In the genomic region with DNA sequence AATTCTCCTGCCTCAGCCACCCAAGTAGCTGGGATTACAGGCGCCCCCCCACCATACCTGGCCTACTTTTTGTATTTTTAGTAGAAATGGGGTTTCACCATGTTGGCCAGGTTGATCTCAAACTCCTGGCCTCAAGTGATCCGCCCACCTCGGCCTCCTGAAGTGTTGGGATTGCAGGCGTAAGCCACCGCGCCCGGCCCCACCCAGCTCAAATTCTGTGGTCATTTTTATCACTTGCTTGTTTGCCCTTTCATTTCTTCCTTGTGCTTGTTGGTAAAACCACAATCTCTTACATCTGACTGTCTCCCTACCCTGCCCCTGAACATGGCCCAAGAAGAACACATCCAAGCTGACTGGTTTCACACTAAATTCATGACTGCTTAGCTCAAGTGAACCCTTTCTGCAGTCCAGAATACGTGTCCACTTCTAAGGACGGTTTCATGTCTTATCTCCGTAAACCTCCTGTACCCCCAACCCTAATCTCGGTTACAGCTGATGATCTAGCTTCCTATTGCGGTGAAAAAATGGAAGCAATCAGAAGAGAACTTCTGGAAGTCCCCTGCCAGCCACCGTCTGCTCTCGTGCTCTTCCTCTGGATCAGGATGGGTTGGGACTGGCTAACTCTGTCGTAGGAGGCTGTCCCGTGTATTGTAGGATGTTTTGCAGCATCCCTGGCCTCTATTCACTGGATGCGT, we compare ENCODE assay signal across 1 cellular context.
TF ChIP-seq lines count a peak whose summit lies in the region.

No MANE protein-coding gene starts in this region.

TF ChIP-seq in K562, 482 proteins besides CTCF, POLR2A, EP300 and RAD21 (continued from another document):
- TF ChIP-seq ZNF407 (IDR thresholded peaks at IDR 0.05; ENCODE audit: low read depth) (peak; percentile 80; the same call in 1 of the 2 replicates), ZNF165 (CRISPR knock-in tag; IDR thresholded peaks at IDR 0.05; ENCODE audit: borderline replicate concordance) (no peak), ZNF174 (CRISPR knock-in tag; IDR thresholded peaks at IDR 0.05) (no peak), MCM3 (IDR thresholded peaks at IDR 0.05) (no peak), PCBP1 (IDR thresholded peaks at IDR 0.05; ENCODE audit: low read depth, low read length, poor library complexity, severe bottlenecking) (no peak), PTRF (tag; IDR thresholded peaks at IDR 0.05) (no peak), SMARCE1 (IDR thresholded peaks at IDR 0.05) (peak; percentile 15; the same call in 1 of the 2 replicates), ARHGAP35 (IDR thresholded peaks at IDR 0.05; ENCODE audit: partially characterized antibody) (no peak), FOXM1 (IDR thresholded peaks at IDR 0.05; ENCODE audit: low read depth) (peak; percentile 47; the same call in 1 of the 2 replicates), FOXM1 (CRISPR knock-in tag; IDR thresholded peaks at IDR 0.05; ENCODE audit: low read depth) (no peak), TFAP4 (CRISPR knock-in tag; IDR thresholded peaks at IDR 0.05; ENCODE audit: borderline replicate concordance) (peak; percentile 84), ZKSCAN8 (CRISPR knock-in tag; IDR thresholded peaks at IDR 0.05) (no peak), STAT5A (IDR thresholded peaks at IDR 0.05; ENCODE audit: borderline replicate concordance, low read length) (peak; percentile 51; the same call in 1 of the 2 replicates), RUNX1 (IDR thresholded peaks at IDR 0.05; ENCODE audit: low read depth) (no peak), POLR2AphosphoS2 (IDR thresholded peaks at IDR 0.05; ENCODE audit: low read length) (no peak), MXI1 (IDR thresholded peaks at IDR 0.05; ENCODE audit: low read depth, low read length) (no peak), KLF16 (IDR thresholded peaks at IDR 0.05) (peak; percentile 73), ESRRB (CRISPR knock-in tag; IDR thresholded peaks at IDR 0.05; ENCODE audit: borderline replicate concordance) (no peak), ID3 (CRISPR knock-in tag; IDR thresholded peaks at IDR 0.05) (no peak), ID3 (tag; IDR thresholded peaks at IDR 0.05) (0 out of 2 replicates have a peak, but pooled peaks have one; percentile 45), POLR3A (IDR thresholded peaks at IDR 0.05; ENCODE audit: borderline replicate concordance, extremely low read depth, insufficient read depth, insufficient read length) (no peak), RBM14 (IDR thresholded peaks at IDR 0.05; ENCODE audit: borderline replicate concordance, insufficient read depth, low read depth, low read length) (no peak), SIRT6 (IDR thresholded peaks at IDR 0.05; ENCODE audit: low read depth, low read length) (no peak), DPF2 (IDR thresholded peaks at IDR 0.05) (0 out of 2 replicates have a peak, but pooled peaks have one; percentile 33), MCM2 (IDR thresholded peaks at IDR 0.05; ENCODE audit: low read depth) (no peak), SMAD4 (CRISPR knock-in tag; conservative IDR thresholded peaks at IDR 0.05) (0 out of 2 replicates have a peak, but pooled peaks have one; percentile 35), RNF219 (CRISPR knock-in tag; IDR thresholded peaks at IDR 0.05) (no peak), MECOM (CRISPR knock-in tag; IDR thresholded peaks at IDR 0.05) (no peak), U2AF2 (optimal IDR thresholded peaks at IDR 0.05; ENCODE audit: low read depth, low read length) (no peak), SRSF9 (IDR thresholded peaks at IDR 0.05; ENCODE audit: borderline replicate concordance, low read depth, low read length) (no peak), ZNF780A (CRISPR knock-in tag; IDR thresholded peaks at IDR 0.05) (no peak), HES1 (IDR thresholded peaks at IDR 0.05; ENCODE audit: low read depth) (peak; percentile 86), BHLHE40 (IDR thresholded peaks at IDR 0.05; ENCODE audit: low read length) (peak; percentile 65; the same call in 1 of the 2 replicates), BMI1 (IDR thresholded peaks at IDR 0.05; ENCODE audit: low read length) (no peak)
- TF ChIP-seq, protein P1, sequence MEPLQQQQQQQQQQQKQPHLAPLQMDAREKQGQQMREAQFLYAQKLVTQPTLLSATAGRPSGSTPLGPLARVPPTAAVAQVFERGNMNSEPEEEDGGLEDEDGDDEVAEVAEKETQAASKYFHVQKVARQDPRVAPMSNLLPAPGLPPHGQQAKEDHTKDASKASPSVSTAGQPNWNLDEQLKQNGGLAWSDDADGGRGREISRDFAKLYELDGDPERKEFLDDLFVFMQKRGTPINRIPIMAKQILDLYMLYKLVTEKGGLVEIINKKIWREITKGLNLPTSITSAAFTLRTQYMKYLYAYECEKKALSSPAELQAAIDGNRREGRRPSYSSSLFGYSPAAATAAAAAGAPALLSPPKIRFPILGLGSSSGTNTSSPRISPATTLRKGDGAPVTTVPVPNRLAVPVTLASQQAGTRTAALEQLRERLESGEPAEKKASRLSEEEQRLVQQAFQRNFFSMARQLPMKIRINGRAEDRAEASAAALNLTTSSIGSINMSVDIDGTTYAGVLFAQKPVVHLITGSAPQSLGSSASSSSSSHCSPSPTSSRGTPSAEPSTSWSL (CRISPR knock-in tag; IDR thresholded peaks at IDR 0.05; ENCODE audit: borderline replicate concordance) = no peak
- TF ChIP-seq, protein P2, sequence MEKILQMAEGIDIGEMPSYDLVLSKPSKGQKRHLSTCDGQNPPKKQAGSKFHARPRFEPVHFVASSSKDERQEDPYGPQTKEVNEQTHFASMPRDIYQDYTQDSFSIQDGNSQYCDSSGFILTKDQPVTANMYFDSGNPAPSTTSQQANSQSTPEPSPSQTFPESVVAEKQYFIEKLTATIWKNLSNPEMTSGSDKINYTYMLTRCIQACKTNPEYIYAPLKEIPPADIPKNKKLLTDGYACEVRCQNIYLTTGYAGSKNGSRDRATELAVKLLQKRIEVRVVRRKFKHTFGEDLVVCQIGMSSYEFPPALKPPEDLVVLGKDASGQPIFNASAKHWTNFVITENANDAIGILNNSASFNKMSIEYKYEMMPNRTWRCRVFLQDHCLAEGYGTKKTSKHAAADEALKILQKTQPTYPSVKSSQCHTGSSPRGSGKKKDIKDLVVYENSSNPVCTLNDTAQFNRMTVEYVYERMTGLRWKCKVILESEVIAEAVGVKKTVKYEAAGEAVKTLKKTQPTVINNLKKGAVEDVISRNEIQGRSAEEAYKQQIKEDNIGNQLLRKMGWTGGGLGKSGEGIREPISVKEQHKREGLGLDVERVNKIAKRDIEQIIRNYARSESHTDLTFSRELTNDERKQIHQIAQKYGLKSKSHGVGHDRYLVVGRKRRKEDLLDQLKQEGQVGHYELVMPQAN (IDR thresholded peaks at IDR 0.05; ENCODE audit: borderline replicate concordance) = no peak
